In the genomic region with DNA sequence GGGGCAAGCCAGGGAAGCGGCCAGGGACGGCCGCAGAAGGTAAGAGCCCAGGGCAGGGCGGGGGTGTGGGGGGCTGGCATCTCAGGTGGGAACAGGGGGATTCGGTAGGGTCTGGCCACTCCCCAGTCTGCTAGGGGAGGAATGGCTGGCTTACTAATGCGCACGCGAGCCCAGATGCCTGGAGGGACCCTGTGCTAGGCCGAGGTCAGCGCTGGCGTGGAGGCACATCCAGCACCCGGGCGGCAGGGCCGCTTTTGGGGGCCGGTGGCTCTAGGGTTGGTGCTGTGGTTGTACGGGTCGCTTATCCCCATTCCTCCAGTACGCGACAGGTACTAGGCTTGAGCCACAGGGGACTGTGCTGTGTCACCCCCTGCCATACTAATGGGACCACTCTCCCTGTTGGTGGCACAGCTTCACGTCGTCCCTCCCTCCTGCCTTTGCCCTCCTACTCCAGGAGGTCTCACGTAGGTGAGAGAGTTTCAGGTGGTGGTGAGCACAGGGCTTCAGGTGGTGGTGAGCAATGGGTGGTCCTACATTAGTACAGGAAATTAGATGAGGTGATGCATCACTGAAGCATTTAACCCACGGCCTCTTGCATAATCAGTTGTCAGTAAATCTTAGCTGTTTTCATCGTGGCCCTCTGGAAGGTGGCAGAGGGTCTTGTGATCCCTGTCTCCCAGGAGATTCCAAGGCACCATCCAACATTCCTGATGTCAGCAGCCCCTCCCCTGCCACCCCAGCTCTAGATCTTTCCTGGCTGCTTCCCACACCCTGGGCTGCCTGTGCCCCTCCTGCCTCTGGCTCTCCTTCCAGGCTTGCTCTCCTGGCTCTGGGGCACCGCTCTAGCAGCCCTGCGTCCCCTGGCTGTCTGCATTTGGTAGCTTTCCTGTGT, we compare ENCODE assay signal across 8 cellular contexts. TPM values are rescaled to one million over a fixed set of nuclear protein-coding genes. Genes with fewer than 3 reads are reported as not detected.
DNase-seq lines count a peak whose midpoint lies in the region; ATAC-seq, FAIRE-seq and TF ChIP-seq lines count a peak whose summit lies in the region.

No MANE protein-coding gene starts in this region.

- H3K27ac ChIP-seq in WERI-Rb-1, result peak overlapping the region; percentile 63

- H3K4me3 ChIP-seq in WERI-Rb-1 (ENCODE audit: low read depth, low read length), result peak overlapping the region; percentile 46

- no peak for TF ChIP-seq CTCF in WERI-Rb-1 (IDR thresholded peaks at IDR 0.05; ENCODE audit: low read depth, low read length)

- ATAC-seq in GM18502 (IDR thresholded peaks at IDR 0.05; ENCODE audit: poor library complexity, unreplicated experiment), result no peak

- H3K9me3 ChIP-seq in WERI-Rb-1 (ENCODE audit: severe bottlenecking), result no peaks in the 10 kb centered on the region

- peaks cover 30% of the 10 kb centered on the region for H3K36me3 ChIP-seq in WERI-Rb-1

- H3K27me3 ChIP-seq in WERI-Rb-1 (ENCODE audit: insufficient read depth, low read depth, severe bottlenecking), result no peaks in the 10 kb centered on the region

- FAIRE-seq in GM19239 (lab: Jason Lieb, UNC) (peak; percentile 61), frontal cortex (lab: Jason Lieb, UNC) (no peak)

- no peak for DNase-seq in GM19239 (ENCODE audit: insufficient read length, low spot score)
- DNase-seq in WERI-Rb-1, result no peak
- peak; percentile 62 to 66 for DNase-seq in frontal cortex (ENCODE audit: low spot score in 2 of 2)
- peak in 38 of 56 donors; percentile 14 to 77 (median 48) for DNase-seq in nucleus accumbens (lab: John Stamatoyannopoulos, UW)
- no peak for DNase-seq in NCI-H774 (lab: John Stamatoyannopoulos, UW)
- no peak for DNase-seq in middle frontal gyrus (ENCODE audit: extremely low spot score, low spot score)
- DNase-seq in DMS114 treated with DMSO at 0.1 percent for 48 hours (lab: John Stamatoyannopoulos, UW; ENCODE audit: unreplicated experiment), result no peak

RNA-seq across cellular contexts. Expression of a gene that starts 1.0 kb away (rescaled TPM):
- 4.1 TPM for total RNA-seq in frontal cortex

RNA-seq across cellular contexts. Expression of a gene that starts 18.2 kb away (rescaled TPM):
- 46.1 TPM for total RNA-seq in frontal cortex

RNA-seq across cellular contexts. Expression of a gene that starts 22.8 kb away (rescaled TPM):
- 3.7 TPM for total RNA-seq in frontal cortex

RNA-seq across cellular contexts. Expression of a gene that starts 36.0 kb away (rescaled TPM):
- total RNA-seq in frontal cortex, result 1.6 TPM

RNA-seq across cellular contexts. Expression of a gene that starts 39.8 kb away (rescaled TPM):
- total RNA-seq in frontal cortex, result 4.5 TPM

Comparison
In these comparisons a context has a peak if more than half of its experiments do, and no peak if none do; other contexts are left out.
1. DNase-seq: peak in frontal cortex (2 of 2) and nucleus accumbens (38 of 56); none in GM19239 (single experiment), WERI-Rb-1 (single experiment), NCI-H774 (single experiment), middle frontal gyrus (single experiment) and DMS114 treated with DMSO at 0.1 percent for 48 hours (single experiment).